In the genomic region with DNA sequence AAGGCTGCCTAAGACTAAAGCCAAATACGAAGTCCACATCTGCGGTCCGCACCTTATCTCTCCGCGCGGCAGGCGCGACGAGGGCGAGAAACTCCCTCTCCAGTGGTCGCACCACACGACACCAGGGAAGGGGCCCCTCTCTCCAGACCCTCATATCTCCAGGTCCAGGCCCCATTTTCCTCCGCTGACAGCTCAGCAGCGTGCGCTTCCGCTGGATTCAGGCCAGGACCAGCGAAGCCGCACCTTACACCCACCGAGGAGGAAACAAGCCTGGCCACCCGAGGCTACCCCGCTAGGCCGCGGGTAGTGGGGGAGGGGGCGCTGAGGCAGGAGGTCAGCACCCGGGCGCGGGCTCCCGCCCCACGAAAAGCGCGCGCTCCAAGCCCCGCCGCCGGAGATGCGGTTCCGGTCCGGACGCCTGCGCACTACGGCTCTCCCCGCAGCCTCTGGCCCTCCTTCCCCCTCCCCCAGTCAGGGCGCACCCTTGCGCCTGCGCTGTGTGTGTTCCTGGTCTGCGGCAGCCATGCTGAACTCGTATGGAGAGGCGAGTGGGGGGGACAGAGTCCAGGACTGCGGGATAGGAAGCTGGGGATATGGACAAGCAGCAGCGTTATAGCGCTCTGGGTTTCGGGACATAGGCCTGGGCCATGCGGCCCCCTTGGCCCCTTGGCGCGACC, we compare ENCODE assay signal across 1 cellular context.
A peak's percentile ranks its signal among the peaks of the same experiment; 100 is the strongest.
TF ChIP-seq lines count a peak whose summit lies in the region.

Gene BRD2, plus strand, starts transcription at position 502 of the 677 bp plus-strand sequence. CDS start 4,305 bp downstream, outside the sequence.

TF ChIP-seq in GM12878, 131 proteins besides CTCF, POLR2A, EP300 and RAD21 (continued from another document and continues in another):
- TF ChIP-seq, protein P1, sequence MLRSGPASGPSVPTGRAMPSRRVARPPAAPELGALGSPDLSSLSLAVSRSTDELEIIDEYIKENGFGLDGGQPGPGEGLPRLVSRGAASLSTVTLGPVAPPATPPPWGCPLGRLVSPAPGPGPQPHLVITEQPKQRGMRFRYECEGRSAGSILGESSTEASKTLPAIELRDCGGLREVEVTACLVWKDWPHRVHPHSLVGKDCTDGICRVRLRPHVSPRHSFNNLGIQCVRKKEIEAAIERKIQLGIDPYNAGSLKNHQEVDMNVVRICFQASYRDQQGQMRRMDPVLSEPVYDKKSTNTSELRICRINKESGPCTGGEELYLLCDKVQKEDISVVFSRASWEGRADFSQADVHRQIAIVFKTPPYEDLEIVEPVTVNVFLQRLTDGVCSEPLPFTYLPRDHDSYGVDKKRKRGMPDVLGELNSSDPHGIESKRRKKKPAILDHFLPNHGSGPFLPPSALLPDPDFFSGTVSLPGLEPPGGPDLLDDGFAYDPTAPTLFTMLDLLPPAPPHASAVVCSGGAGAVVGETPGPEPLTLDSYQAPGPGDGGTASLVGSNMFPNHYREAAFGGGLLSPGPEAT (IDR thresholded peaks at IDR 0.05; ENCODE audit: low read depth) = no peak
- 0 out of 2 replicates have a peak, but pooled peaks have one; percentile 15 for TF ChIP-seq ZBED1 (IDR thresholded peaks at IDR 0.05; ENCODE audit: borderline replicate concordance)
- TF ChIP-seq, protein P2, sequence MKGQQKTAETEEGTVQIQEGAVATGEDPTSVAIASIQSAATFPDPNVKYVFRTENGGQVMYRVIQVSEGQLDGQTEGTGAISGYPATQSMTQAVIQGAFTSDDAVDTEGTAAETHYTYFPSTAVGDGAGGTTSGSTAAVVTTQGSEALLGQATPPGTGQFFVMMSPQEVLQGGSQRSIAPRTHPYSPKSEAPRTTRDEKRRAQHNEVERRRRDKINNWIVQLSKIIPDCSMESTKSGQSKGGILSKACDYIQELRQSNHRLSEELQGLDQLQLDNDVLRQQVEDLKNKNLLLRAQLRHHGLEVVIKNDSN (IDR thresholded peaks at IDR 0.05; ENCODE audit: borderline replicate concordance, extremely low read length, insufficient read depth, low read depth, low read length) = no peak
- no peak for TF ChIP-seq RFX5 (IDR thresholded peaks at IDR 0.05; ENCODE audit: low read depth, low read length)
- no peak for TF ChIP-seq FOS (IDR thresholded peaks at IDR 0.05; ENCODE audit: borderline replicate concordance, extremely low read depth, insufficient read length)
- no peak; the same call in 1 of the 2 replicates for TF ChIP-seq PAX5 (IDR thresholded peaks at IDR 0.05; ENCODE audit: borderline replicate concordance, low read depth, low read length)
- TF ChIP-seq SMC3 (IDR thresholded peaks at IDR 0.05; ENCODE audit: borderline replicate concordance, low read length) = no peak
- no peak for TF ChIP-seq KAT2A (conservative IDR thresholded peaks at IDR 0.05; ENCODE audit: control insufficient read depth, low read depth, low read length)
- no peak for TF ChIP-seq ASH2L (IDR thresholded peaks at IDR 0.05; ENCODE audit: borderline replicate concordance, low read depth)
- no peak for TF ChIP-seq PML (IDR thresholded peaks at IDR 0.05; ENCODE audit: low read length)
- TF ChIP-seq NFXL1 (IDR thresholded peaks at IDR 0.05; ENCODE audit: borderline replicate concordance) = no peak
- TF ChIP-seq BCL11A (IDR thresholded peaks at IDR 0.05; ENCODE audit: low read depth, low read length) = 0 out of 2 replicates have a peak, but pooled peaks have one; percentile 24
- TF ChIP-seq CHD4 (IDR thresholded peaks at IDR 0.05) = no peak
- peak; percentile 67 for TF ChIP-seq POLR2AphosphoS5 (IDR thresholded peaks at IDR 0.05; ENCODE audit: low read length)
- TF ChIP-seq TCF12 (IDR thresholded peaks at IDR 0.05; ENCODE audit: low read depth, low read length) = peak; percentile 43; the same call in 1 of the 2 replicates
- TF ChIP-seq EED (IDR thresholded peaks at IDR 0.05; ENCODE audit: low read depth) = no peak; the same call in 1 of the 2 replicates
- no peak for TF ChIP-seq ATF2 (IDR thresholded peaks at IDR 0.05; ENCODE audit: low read length)
- TF ChIP-seq, protein P3, sequence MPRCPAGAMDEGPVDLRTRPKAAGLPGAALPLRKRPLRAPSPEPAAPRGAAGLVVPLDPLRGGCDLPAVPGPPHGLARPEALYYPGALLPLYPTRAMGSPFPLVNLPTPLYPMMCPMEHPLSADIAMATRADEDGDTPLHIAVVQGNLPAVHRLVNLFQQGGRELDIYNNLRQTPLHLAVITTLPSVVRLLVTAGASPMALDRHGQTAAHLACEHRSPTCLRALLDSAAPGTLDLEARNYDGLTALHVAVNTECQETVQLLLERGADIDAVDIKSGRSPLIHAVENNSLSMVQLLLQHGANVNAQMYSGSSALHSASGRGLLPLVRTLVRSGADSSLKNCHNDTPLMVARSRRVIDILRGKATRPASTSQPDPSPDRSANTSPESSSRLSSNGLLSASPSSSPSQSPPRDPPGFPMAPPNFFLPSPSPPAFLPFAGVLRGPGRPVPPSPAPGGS (IDR thresholded peaks at IDR 0.05; ENCODE audit: borderline replicate concordance, insufficient read depth, low read depth, low read length, poor library complexity, severe bottlenecking) = peak; percentile 36
- TF ChIP-seq JUNB (IDR thresholded peaks at IDR 0.05) = no peak
- no peak for TF ChIP-seq WRNIP1 (IDR thresholded peaks at IDR 0.05; ENCODE audit: borderline replicate concordance, low read depth, low read length)
- TF ChIP-seq E2F8 (IDR thresholded peaks at IDR 0.05; ENCODE audit: low read depth, partially characterized antibody) = no peak
- TF ChIP-seq CREB1 (IDR thresholded peaks at IDR 0.05; ENCODE audit: low read depth) = no peak
- no peak for TF ChIP-seq PRDM15 (CRISPR knock-in tag; IDR thresholded peaks at IDR 0.05)
- TF ChIP-seq, protein P4, sequence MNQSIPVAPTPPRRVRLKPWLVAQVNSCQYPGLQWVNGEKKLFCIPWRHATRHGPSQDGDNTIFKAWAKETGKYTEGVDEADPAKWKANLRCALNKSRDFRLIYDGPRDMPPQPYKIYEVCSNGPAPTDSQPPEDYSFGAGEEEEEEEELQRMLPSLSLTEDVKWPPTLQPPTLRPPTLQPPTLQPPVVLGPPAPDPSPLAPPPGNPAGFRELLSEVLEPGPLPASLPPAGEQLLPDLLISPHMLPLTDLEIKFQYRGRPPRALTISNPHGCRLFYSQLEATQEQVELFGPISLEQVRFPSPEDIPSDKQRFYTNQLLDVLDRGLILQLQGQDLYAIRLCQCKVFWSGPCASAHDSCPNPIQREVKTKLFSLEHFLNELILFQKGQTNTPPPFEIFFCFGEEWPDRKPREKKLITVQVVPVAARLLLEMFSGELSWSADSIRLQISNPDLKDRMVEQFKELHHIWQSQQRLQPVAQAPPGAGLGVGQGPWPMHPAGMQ (IDR thresholded peaks at IDR 0.05; ENCODE audit: borderline replicate concordance) = no peak
- TF ChIP-seq MAX (IDR thresholded peaks at IDR 0.05; ENCODE audit: low read depth, low read length) = peak; percentile 87
- no peak for TF ChIP-seq FOXM1 (IDR thresholded peaks at IDR 0.05; ENCODE audit: low read depth, low read length)
- no peak for TF ChIP-seq YBX1 (IDR thresholded peaks at IDR 0.05)
- no peak for TF ChIP-seq HDAC6 (IDR thresholded peaks at IDR 0.05; ENCODE audit: unreplicated experiment)
- peak; percentile 95 for TF ChIP-seq NRF1 (conservative IDR thresholded peaks at IDR 0.05; ENCODE audit: low read depth, low read length)
- 0 out of 2 replicates have a peak, but pooled peaks have one; percentile 72 for TF ChIP-seq MLLT1 (IDR thresholded peaks at IDR 0.05)
- 0 out of 2 replicates have a peak, but pooled peaks have one; percentile 31 for TF ChIP-seq TCF3 (IDR thresholded peaks at IDR 0.05; ENCODE audit: borderline replicate concordance, insufficient read depth, low read depth, low read length)
